18 cellular contexts compared by ENCODE assay signal in genomic region chr5:150063638-150064037, GRCh38. TPM values are rescaled to one million over a fixed set of nuclear protein-coding genes. Genes with fewer than 3 reads are reported as not detected.
"Had no signal": no experiment of that assay in that cellular context is flagged by ENCODE, and none has a peak within 500 bp of the region (broad histone marks: within the 10 kb centered on the region; RNA-seq: fewer than 3 reads in every experiment).

No MANE protein-coding gene starts in this region.

- H3K27ac Mint-ChIP-seq: immature natural killer cell; naive thymus-derived CD4-positive, alpha-beta T cell; nephron progenitor cell had no signal

- H3K9me3 Mint-ChIP-seq: immature natural killer cell; naive thymus-derived CD4-positive, alpha-beta T cell; nephron progenitor cell had no signal

- H3K36me3 ChIP-seq: esophagus squamous epithelium, gastroesophageal sphincter, left ventricle myocardium inferior had no signal

- H3K36me3 Mint-ChIP-seq: immature natural killer cell; naive thymus-derived CD4-positive, alpha-beta T cell had no signal

- ATAC-seq: gastroesophageal sphincter; naive thymus-derived CD4-positive, alpha-beta T cell had no signal

- H3K4me3 ChIP-seq: coronary artery, esophagus squamous epithelium, gastroesophageal sphincter, left ventricle myocardium inferior, lung had no signal

- H3K4me1 ChIP-seq: gastroesophageal sphincter, left ventricle myocardium inferior had no signal

- H3K27ac ChIP-seq: esophagus squamous epithelium, gastroesophageal sphincter had no signal

- DNase-seq: esophagus squamous epithelium; foreskin fibroblast; glutamatergic neuron; immature natural killer cell; left ventricle myocardium inferior; mesendoderm; naive thymus-derived CD4-positive, alpha-beta T cell; nephron progenitor cell; small intestine; stimulated activated CD4-positive, alpha-beta T cell treated with anti-CD3 and anti-CD28 coated beads, Interleukin-2, amount 100 ng/mL, for 48 hours; stimulated activated naive CD4-positive, alpha-beta T cell treated with Interleukin-2 at 50 U/mL for 16 hours; trophoblast cell had no signal

- H3K9me3 ChIP-seq: esophagus squamous epithelium, gastroesophageal sphincter, left ventricle myocardium inferior had no signal

- H3K4me3 Mint-ChIP-seq: immature natural killer cell; naive thymus-derived CD4-positive, alpha-beta T cell; nephron progenitor cell had no signal

RNA-seq across cellular contexts. Expression of gene CSF1R, which starts 22.7 kb away (rescaled TPM):
- total RNA-seq: epithelial cell of proximal tubule, pulmonary artery endothelial cell had no signal
- polyA plus RNA-seq: keratinocyte had no signal
